20 cellular contexts compared by ENCODE assay signal in genomic region chr1:145272841-145273240, GRCh38. TPM values are rescaled to one million over a fixed set of nuclear protein-coding genes. Genes with fewer than 3 reads are reported as not detected.
"Had no signal": no experiment of that assay in that cellular context is flagged by ENCODE, and none has a peak within 500 bp of the region (broad histone marks: within the 10 kb centered on the region; RNA-seq: fewer than 3 reads in every experiment).

No MANE protein-coding gene starts in this region.

RNA-seq across cellular contexts. Expression of gene PPIAL4D, which starts 30.9 kb away (rescaled TPM):
- total RNA-seq: activated naive CD4-positive, alpha-beta T cell treated with anti-CD3 and anti-CD28 coated beads for 36 hours; activated naive CD4-positive, alpha-beta T cell treated with anti-CD3 and anti-CD28 coated beads, Interleukin-2, amount 50 U/mL, for 72 hours; activated naive CD8-positive, alpha-beta T cell treated with anti-CD3 and anti-CD28 coated beads for 36 hours; activated T-cell treated with anti-CD3 and anti-CD28 coated beads, Interleukin-2, amount 50 U/mL, for 4 hours; activated T-cell treated with anti-CD3 and anti-CD28 coated beads, Interleukin-2, amount 50 U/mL, for 72 hours; activated T-helper 1 cell treated with anti-CD3 and anti-CD28 coated beads, Interleukin-12 subunit alpha, Interleukin-12 subunit beta, Interleukin-2, Interleukin-4 antibody, amounts not matched to agents 30 ng/mL and 10 ng/mL and 1 ng/mL, durations not matched to agents 14 hours and 24 hours and 36 hours; activated T-helper 17 cell treated with anti-CD3 and anti-CD28 coated beads, Interleukin-2, amount 50 U/mL, for 72 hours; activated T-helper 2 cell treated with anti-CD3 and anti-CD28 coated beads, Interferon-gamma antibody, Interleukin-2, Interleukin-4, amounts not matched to agents 10 μg/mL and 5 μg/mL and 100 μg/mL, durations not matched to agents 14 hours and 24 hours and 36 hours; adrenal gland; aorta; ascending aorta; astrocyte; body of pancreas; breast epithelium; bronchial epithelial cell; cardiac muscle cell; cardiac septum; cerebellum; chondrocyte had no signal
- polyA plus RNA-seq: adipose tissue, adrenal gland, aorta, cardiac muscle cell had no signal
